In the genomic region with DNA sequence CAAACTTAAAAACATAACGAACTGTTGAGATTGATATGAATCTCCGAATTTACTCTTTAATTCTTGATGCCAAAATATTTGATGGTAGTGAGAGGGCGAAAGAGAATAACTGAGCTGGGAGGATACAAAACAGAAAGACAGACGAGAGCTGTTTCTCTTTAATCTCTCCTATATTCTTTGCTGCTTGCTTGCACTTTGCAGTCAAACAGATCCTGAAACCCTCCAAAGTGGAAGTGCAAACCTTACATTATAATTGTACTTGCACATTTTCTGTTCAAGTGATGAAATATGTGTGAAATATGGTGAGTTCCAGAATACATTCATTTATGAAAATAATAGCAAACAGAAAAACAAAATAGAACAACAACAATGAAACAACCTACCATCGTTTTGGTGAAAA, we compare ENCODE assay signal across 31 cellular contexts.
DNase-seq lines count a peak whose midpoint lies in the region; ATAC-seq and FAIRE-seq lines count a peak whose summit lies in the region.
"Had no signal": no experiment of that assay in that cellular context is flagged by ENCODE, and none has a peak within 500 bp of the region (broad histone marks: within the 10 kb centered on the region; RNA-seq: fewer than 3 reads in every experiment).

No MANE protein-coding gene starts in this region.

- FAIRE-seq in islet of Langerhans (lab: Jason Lieb, UNC): peak; percentile 61
- FAIRE-seq: endometrium had no signal

- H3K4me3 Mint-ChIP-seq in activated T-helper 17 cell treated with anti-CD3 and anti-CD28 coated beads, Interleukin-2, amount 50 U/mL, for 72 hours: no peak overlapping the region
- H3K4me3 Mint-ChIP-seq: activated CD8-positive, alpha-beta T cell treated with anti-CD3 and anti-CD28 coated beads for 36 hours; activated naive CD4-positive, alpha-beta T cell treated with anti-CD3 and anti-CD28 coated beads, Interleukin-2, amount 50 U/mL, for 24 hours; B cell; CD8-positive, alpha-beta T cell; nephron progenitor cell; stimulated activated memory B cell treated with anti-CD40 and anti-IgM and Interleukin-4, amounts not matched to agents 10 μg/mL and 1 μg/mL and 100 μg/mL, for 72 hours; T-helper 17 cell had no signal

- H3K9me3 Mint-ChIP-seq in activated T-helper 17 cell treated with anti-CD3 and anti-CD28 coated beads, Interleukin-2, amount 50 U/mL, for 72 hours: no peaks in the 10 kb centered on the region
- H3K9me3 Mint-ChIP-seq: activated CD8-positive, alpha-beta T cell treated with anti-CD3 and anti-CD28 coated beads for 36 hours; activated naive CD4-positive, alpha-beta T cell treated with anti-CD3 and anti-CD28 coated beads, Interleukin-2, amount 50 U/mL, for 24 hours; CD8-positive, alpha-beta T cell; nephron progenitor cell; stimulated activated memory B cell treated with anti-CD40 and anti-IgM and Interleukin-4, amounts not matched to agents 10 μg/mL and 1 μg/mL and 100 μg/mL, for 72 hours had no signal

- H3K36me3 Mint-ChIP-seq in activated T-helper 17 cell treated with anti-CD3 and anti-CD28 coated beads, Interleukin-2, amount 50 U/mL, for 72 hours (ENCODE audit: low read depth): peaks cover 14% of the 10 kb centered on the region
- H3K36me3 Mint-ChIP-seq: CD8-positive, alpha-beta T cell; stimulated activated memory B cell treated with anti-CD40 and anti-IgM and Interleukin-4, amounts not matched to agents 10 μg/mL and 1 μg/mL and 100 μg/mL, for 72 hours had no signal

- H3K27me3 Mint-ChIP-seq in activated T-helper 17 cell treated with anti-CD3 and anti-CD28 coated beads, Interleukin-2, amount 50 U/mL, for 72 hours: no peaks in the 10 kb centered on the region
- H3K27me3 Mint-ChIP-seq: activated CD8-positive, alpha-beta T cell treated with anti-CD3 and anti-CD28 coated beads for 36 hours; activated naive CD4-positive, alpha-beta T cell treated with anti-CD3 and anti-CD28 coated beads, Interleukin-2, amount 50 U/mL, for 24 hours; B cell; stimulated activated memory B cell treated with anti-CD40 and anti-IgM and Interleukin-4, amounts not matched to agents 10 μg/mL and 1 μg/mL and 100 μg/mL, for 72 hours; T-helper 17 cell had no signal

- peaks cover 27% of the 10 kb centered on the region for H3K4me1 Mint-ChIP-seq in activated T-helper 17 cell treated with anti-CD3 and anti-CD28 coated beads, Interleukin-2, amount 50 U/mL, for 72 hours
- H3K4me1 Mint-ChIP-seq: nephron progenitor cell had no signal

- ATAC-seq in GM18498 (IDR thresholded peaks at IDR 0.05; ENCODE audit: unreplicated experiment) (peak; percentile 57), GM21390 (IDR thresholded peaks at IDR 0.05; ENCODE audit: unreplicated experiment) (peak; percentile 61), HG03025 (IDR thresholded peaks at IDR 0.05; ENCODE audit: low FRiP score, unreplicated experiment) (peak; percentile 65), HG03571 (IDR thresholded peaks at IDR 0.05; ENCODE audit: unreplicated experiment) (no peak)
- ATAC-seq in activated T-helper 17 cell treated with anti-CD3 and anti-CD28 coated beads, Interleukin-2, amount 50 U/mL, for 72 hours (replicated peaks): no peak
- ATAC-seq in activated CD4-positive, CD25-positive, alpha-beta regulatory T cell treated with anti-CD3 and anti-CD28 coated beads, Interleukin-2, amount 50 U/mL, for 24 hours: no peak
- ATAC-seq: activated CD8-positive, alpha-beta T cell treated with anti-CD3 and anti-CD28 coated beads for 36 hours; CD8-positive, alpha-beta T cell; left cardiac atrium; stimulated activated memory B cell treated with anti-CD40 and anti-IgM and Interleukin-4, amounts not matched to agents 10 μg/mL and 1 μg/mL and 100 μg/mL, for 72 hours; T-helper 17 cell had no signal

- H3K27ac Mint-ChIP-seq in activated T-helper 17 cell treated with anti-CD3 and anti-CD28 coated beads, Interleukin-2, amount 50 U/mL, for 72 hours: no peak overlapping the region
- H3K27ac Mint-ChIP-seq: activated CD8-positive, alpha-beta T cell treated with anti-CD3 and anti-CD28 coated beads for 36 hours; activated naive CD4-positive, alpha-beta T cell treated with anti-CD3 and anti-CD28 coated beads, Interleukin-2, amount 50 U/mL, for 24 hours; B cell; CD8-positive, alpha-beta T cell; nephron progenitor cell; stimulated activated memory B cell treated with anti-CD40 and anti-IgM and Interleukin-4, amounts not matched to agents 10 μg/mL and 1 μg/mL and 100 μg/mL, for 72 hours; T-helper 17 cell had no signal

- DNase-seq in NCI-H2196 (lab: John Stamatoyannopoulos, UW; ENCODE audit: unreplicated experiment): no peak
- DNase-seq: ACHN; activated CD4-positive, CD25-positive, alpha-beta regulatory T cell treated with anti-CD3 and anti-CD28 coated beads, Interleukin-2, amount 50 U/mL, for 72 hours; activated CD8-positive, alpha-beta T cell treated with anti-CD3 and anti-CD28 coated beads for 36 hours; amygdala; brain microvascular endothelial cell; CD8-positive, alpha-beta T cell; foreskin melanocyte; GM23248; hippocampal formation; left cardiac atrium; NCI-H1436 treated with DMSO at 0.1 percent for 48 hours; NCI-H345; NCI-H748 treated with DMSO at 0.1 percent for 48 hours; nephron progenitor cell; Peyer's patch; SHP77; substantia nigra; T-helper 17 cell; trophoblast cell had no signal

Comparison
In these comparisons a context has a peak if more than half of its experiments do, and no peak if none do; other contexts are left out.
1. ATAC-seq: peak in GM18498 (single experiment), GM21390 (single experiment) and HG03025 (single experiment); none in activated T-helper 17 cell treated with anti-CD3 and anti-CD28 coated beads, Interleukin-2, amount 50 U/mL, for 72 hours (single experiment), HG03571 (single experiment) and activated CD4-positive, CD25-positive, alpha-beta regulatory T cell treated with anti-CD3 and anti-CD28 coated beads, Interleukin-2, amount 50 U/mL, for 24 hours (0 of 2).